ENCODE assay signal across 9 cellular contexts in genomic region chr5:135140805-135141204, GRCh38.
DNase-seq lines count a peak whose midpoint lies in the region; ATAC-seq and TF ChIP-seq lines count a peak whose summit lies in the region.
"Had no signal": no experiment of that assay in that cellular context is flagged by ENCODE, and none has a peak within 500 bp of the region (broad histone marks: within the 10 kb centered on the region; RNA-seq: fewer than 3 reads in every experiment).

No MANE protein-coding gene starts in this region.

- CTCF ChIA-PET in RWPE1 (lab: Yijun Ruan, JAX), result interaction anchor here (0.6 to 1.3 kb wide), 3 partner anchors 13 to 90 kb away, joined by 3 to 8 read pairs (median 3); no protein-coding TSS in a partner anchor

- peaks cover 14% of the 10 kb centered on the region for H3K4me1 Mint-ChIP-seq in stimulated activated memory B cell treated with anti-CD40 and anti-IgM and Interleukin-4, amounts not matched to agents 10 μg/mL and 1 μg/mL and 100 μg/mL, for 72 hours

- POLR2A ChIA-PET in RWPE1 (lab: Yijun Ruan, JAX; ENCODE audit: low non-redundant PET), result no interaction called here

- ATAC-seq in gastroesophageal sphincter, result peak; percentile 2
- peak; percentile 31 for ATAC-seq in stimulated activated memory B cell treated with anti-CD40 and anti-IgM and Interleukin-4, amounts not matched to agents 10 μg/mL and 1 μg/mL and 100 μg/mL, for 72 hours
- no peak for ATAC-seq in GM21786 (IDR thresholded peaks at IDR 0.05; ENCODE audit: unreplicated experiment)
- ATAC-seq in gastrocnemius medialis, result no peak

- H3K27me3 Mint-ChIP-seq in stimulated activated memory B cell treated with anti-CD40 and anti-IgM and Interleukin-4, amounts not matched to agents 10 μg/mL and 1 μg/mL and 100 μg/mL, for 72 hours, result peaks cover 13% of the 10 kb centered on the region

- H3K27me3 ChIP-seq in gastroesophageal sphincter, result no peaks in the 10 kb centered on the region
- H3K27me3 ChIP-seq in gastrocnemius medialis, result no peaks in the 10 kb centered on the region
- H3K27me3 ChIP-seq: ovary had no signal

- no peaks in the 10 kb centered on the region for H3K9me3 Mint-ChIP-seq in stimulated activated memory B cell treated with anti-CD40 and anti-IgM and Interleukin-4, amounts not matched to agents 10 μg/mL and 1 μg/mL and 100 μg/mL, for 72 hours

- H3K4me3 ChIP-seq in gastroesophageal sphincter (no peak overlapping the region), gastrocnemius medialis (no peak overlapping the region)
- H3K4me3 ChIP-seq: ovary had no signal

- no CpG with 5 or more reads among the region's 7 CpGs for WGBS in gastroesophageal sphincter (ENCODE audit: low coverage in 1 of 2), 2 donors

- peak; percentile 81 for DNase-seq in GOT3 (lab: John Stamatoyannopoulos, UW)
- peak; percentile 95 for DNase-seq in RWPE1 (ENCODE audit: low spot score)
- no peak for DNase-seq in gastrocnemius medialis
- DNase-seq in stimulated activated CD4-positive, alpha-beta T cell treated with anti-CD3 and anti-CD28 coated beads, Interleukin-2, amount 100 ng/mL, for 48 hours, result no peak
- DNase-seq in NCI-H1092 treated with DMSO at 0.1 percent for 48 hours (lab: John Stamatoyannopoulos, UW), result no peak
- DNase-seq: ovary had no signal

- no peak overlapping the region for H3K27ac Mint-ChIP-seq in stimulated activated memory B cell treated with anti-CD40 and anti-IgM and Interleukin-4, amounts not matched to agents 10 μg/mL and 1 μg/mL and 100 μg/mL, for 72 hours

- H3K9me3 ChIP-seq in gastroesophageal sphincter, result no peaks in the 10 kb centered on the region
- no peaks in the 10 kb centered on the region for H3K9me3 ChIP-seq in gastrocnemius medialis
- H3K9me3 ChIP-seq: ovary had no signal

- H3K27ac ChIP-seq in RWPE1 (peak overlapping the region; percentile 95), gastroesophageal sphincter (no peak overlapping the region), gastrocnemius medialis (no peak overlapping the region)
- H3K27ac ChIP-seq: ovary had no signal

- H3K4me1 ChIP-seq in gastroesophageal sphincter (peaks cover 0 to 23% (median 0%) of the 10 kb centered on the region in 3 donors), gastrocnemius medialis (no peaks in the 10 kb centered on the region)

- no peaks in the 10 kb centered on the region for H3K36me3 Mint-ChIP-seq in stimulated activated memory B cell treated with anti-CD40 and anti-IgM and Interleukin-4, amounts not matched to agents 10 μg/mL and 1 μg/mL and 100 μg/mL, for 72 hours

- in situ Hi-C loops in gastrocnemius medialis (cut with MboI; ENCODE audit: low sequenced_read_pairs in 4 of 4), result no loop called here

- intact Hi-C loops in gastrocnemius medialis (cut with DNase I; ENCODE audit: low total_unique reads), result no loop called here

- no peak for TF ChIP-seq EP300 in gastroesophageal sphincter (IDR thresholded peaks at IDR 0.05)

- H3K4me3 Mint-ChIP-seq in stimulated activated memory B cell treated with anti-CD40 and anti-IgM and Interleukin-4, amounts not matched to agents 10 μg/mL and 1 μg/mL and 100 μg/mL, for 72 hours, result no peak overlapping the region

- TF ChIP-seq POLR2A in gastroesophageal sphincter (IDR thresholded peaks at IDR 0.05) (no peak), gastrocnemius medialis (IDR thresholded peaks at IDR 0.05) (no peak)

- TF ChIP-seq CTCF in RWPE1 (conservative IDR thresholded peaks at IDR 0.05; ENCODE audit: low read depth) (no peak), gastroesophageal sphincter (IDR thresholded peaks at IDR 0.05) (no peak), gastrocnemius medialis (IDR thresholded peaks at IDR 0.05 in 4 of 5, conservative IDR thresholded peaks at IDR 0.05 in 1 of 5) (no peak)

- H3K36me3 ChIP-seq in gastroesophageal sphincter, result no peaks in the 10 kb centered on the region
- no peaks in the 10 kb centered on the region for H3K36me3 ChIP-seq in gastrocnemius medialis
- H3K36me3 ChIP-seq: ovary had no signal

Comparison
In these comparisons a context has a peak if more than half of its experiments do, and no peak if none do; other contexts are left out.
1. DNase-seq: peak in GOT3 (single experiment) and RWPE1 (single experiment); none in gastrocnemius medialis (0 of 2), stimulated activated CD4-positive, alpha-beta T cell treated with anti-CD3 and anti-CD28 coated beads, Interleukin-2, amount 100 ng/mL, for 48 hours (0 of 2) and NCI-H1092 treated with DMSO at 0.1 percent for 48 hours (single experiment).
2. ATAC-seq: peak in gastroesophageal sphincter (single experiment) and stimulated activated memory B cell treated with anti-CD40 and anti-IgM and Interleukin-4, amounts not matched to agents 10 μg/mL and 1 μg/mL and 100 μg/mL, for 72 hours (single experiment); none in GM21786 (single experiment) and gastrocnemius medialis (0 of 2).